Comparison of ENCODE assay signal across 1 cellular context in the genomic region with DNA sequence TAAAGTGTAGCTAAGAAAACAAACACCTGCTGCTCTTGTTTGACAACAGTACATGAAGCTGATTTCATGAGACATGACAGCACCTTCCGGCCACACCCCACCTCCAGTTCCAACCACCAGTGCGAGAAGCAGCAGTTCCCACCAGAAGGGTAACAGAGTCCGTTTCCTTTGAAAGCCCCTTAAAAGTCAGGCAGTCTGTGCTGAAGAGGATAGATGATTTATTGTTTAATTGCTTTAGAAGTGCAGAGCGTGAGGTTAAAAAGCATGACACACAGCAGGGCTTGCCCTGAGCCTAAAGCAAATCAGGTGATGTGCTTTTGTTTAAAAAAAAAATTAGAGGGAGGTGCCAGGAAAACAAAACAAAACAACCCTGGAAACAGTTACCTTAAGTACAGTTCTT.
TF ChIP-seq lines count a peak whose summit lies in the region.

No MANE protein-coding gene starts in this region.

TF ChIP-seq in HepG2, 621 proteins besides CTCF, POLR2A, EP300 and RAD21 (continued from another document):
- TF ChIP-seq ZBTB4 (CRISPR knock-in tag; IDR thresholded peaks at IDR 0.05; ENCODE audit: borderline replicate concordance) (no peak), ZNF777 (CRISPR knock-in tag; IDR thresholded peaks at IDR 0.05) (no peak), ZNF17 (CRISPR knock-in tag; IDR thresholded peaks at IDR 0.05) (no peak), HOXA3 (CRISPR knock-in tag; IDR thresholded peaks at IDR 0.05) (no peak)
